In genomic region chr1:193190096-193190744, GRCh38 we compare ENCODE assay signal across 10 cellular contexts. TPM values are rescaled to one million over a fixed set of nuclear protein-coding genes. Genes with fewer than 3 reads are reported as not detected.
A peak's percentile ranks its signal among the peaks of the same experiment; 100 is the strongest.
DNase-seq lines count a peak whose midpoint lies in the region; ATAC-seq and TF ChIP-seq lines count a peak whose summit lies in the region.
"Had no signal": no experiment of that assay in that cellular context is flagged by ENCODE, and none has a peak within 500 bp of the region (broad histone marks: within the 10 kb centered on the region; RNA-seq: fewer than 3 reads in every experiment).

No MANE protein-coding gene starts in this region.

- no TSS peak for BruUV-seq in A673 (replicated peaks; lab: Mats Ljungman, UMichigan)

- intact Hi-C loops in A673 (cut with micrococcal nuclease; ENCODE audit: unreplicated experiment): no loop called here

- H3K9me3 ChIP-seq in A673 (ENCODE audit: low read depth, low read length, poor library complexity, severe bottlenecking): peaks cover 7% of the 10 kb centered on the region

- POLR2A ChIA-PET in A673 (lab: Charles Lee; ENCODE audit: low non-redundant PET): no interaction called here

- H3K4me3 ChIP-seq in A673 (ENCODE audit: low read depth, low read length, poor library complexity, severe bottlenecking) (no peak overlapping the region), WI38 (ENCODE audit: low read depth, low read length) (no peak overlapping the region)

- peak; percentile 53; the same call in 1 of the 2 replicates for TF ChIP-seq CTCF in A673 (conservative IDR thresholded peaks at IDR 0.05; ENCODE audit: low read depth, low read length)
- TF ChIP-seq CTCF in WI38 (IDR thresholded peaks at IDR 0.05; ENCODE audit: low read depth, low read length): peak; percentile 8; the same call in 1 of the 2 replicates

- no peak overlapping the region for H3K27ac ChIP-seq in A673 (ENCODE audit: low read depth, low read length, poor library complexity, severe bottlenecking)

- peaks cover 46% of the 10 kb centered on the region for H3K4me1 ChIP-seq in A673 (ENCODE audit: insufficient read depth, low read length, poor library complexity, severe bottlenecking)

- ATAC-seq in GM19463 (IDR thresholded peaks at IDR 0.05; ENCODE audit: unreplicated experiment) (peak; percentile 38), HG03469 (IDR thresholded peaks at IDR 0.05; ENCODE audit: unreplicated experiment) (no peak), GM18870 (IDR thresholded peaks at IDR 0.05; ENCODE audit: unreplicated experiment) (no peak)
- ATAC-seq: activated T-cell treated with anti-CD3 and anti-CD28 coated beads, Interleukin-2, amount 50 U/mL, for 4 hours had no signal

- no peaks in the 10 kb centered on the region for H3K36me3 ChIP-seq in A673 (ENCODE audit: insufficient read depth, low read length, poor library complexity, severe bottlenecking)

- peak; percentile 36 for DNase-seq in A673 (ENCODE audit: low spot score)
- peak; percentile 5 for DNase-seq in hepatic stellate cell (ENCODE audit: low spot score)
- no peak for DNase-seq in stimulated activated CD4-positive, alpha-beta T cell treated with anti-CD3 and anti-CD28 coated beads, Interleukin-2, amount 100 ng/mL, for 48 hours
- DNase-seq in central memory CD4-positive, alpha-beta T cell: no peak
- DNase-seq: activated T-cell treated with anti-CD3 and anti-CD28 coated beads, Interleukin-2, amount 50 U/mL, for 4 hours; NCI-H526 treated with DMSO at 0.1 percent for 48 hours had no signal

- CTCF ChIA-PET in A673 (lab: Charles Lee): no interaction called here

- H3K27me3 ChIP-seq in A673 (replicated peaks; ENCODE audit: insufficient read depth, low read depth, low read length, poor library complexity): no peaks in the 10 kb centered on the region

RNA-seq across cellular contexts. Expression of gene B3GALT2, which starts 3.8 kb away (rescaled TPM):
- 0.24 and 0.39 TPM in 2 replicates for total RNA-seq in A673 (2021)

Comparison
In these comparisons a context has a peak if more than half of its experiments do, and no peak if none do; other contexts are left out.
1. DNase-seq: peak in A673 (single experiment) and hepatic stellate cell (single experiment); none in stimulated activated CD4-positive, alpha-beta T cell treated with anti-CD3 and anti-CD28 coated beads, Interleukin-2, amount 100 ng/mL, for 48 hours (0 of 2) and central memory CD4-positive, alpha-beta T cell (single experiment).